Comparison of ENCODE assay signal across 14 cellular contexts in the genomic region with DNA sequence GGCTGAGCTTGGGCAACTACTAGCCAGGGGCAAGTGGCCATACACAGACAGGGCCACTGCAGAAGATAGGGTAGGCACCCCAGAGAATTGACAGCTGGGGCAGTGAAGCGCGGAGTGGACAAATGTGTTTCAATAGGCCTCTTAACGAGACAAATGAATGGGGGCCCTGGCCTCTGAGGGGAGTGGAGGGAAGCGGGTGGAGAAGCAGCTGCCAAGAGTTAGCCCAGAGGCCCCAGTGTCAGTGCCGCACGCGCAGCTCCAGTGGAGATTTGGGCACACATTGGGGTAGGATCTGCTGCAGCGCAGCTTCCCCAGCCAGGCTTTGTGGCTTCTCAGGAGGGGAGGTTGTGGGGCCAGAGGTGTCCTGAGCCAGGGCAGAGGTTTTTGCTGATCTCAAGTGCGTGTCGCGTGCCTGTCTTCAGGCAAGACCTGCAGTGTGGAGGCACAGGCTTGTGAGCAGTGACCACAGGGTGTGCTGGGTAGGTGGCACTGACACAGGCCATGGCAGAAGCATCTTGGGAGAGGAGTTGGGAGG. TPM values are rescaled to one million over a fixed set of nuclear protein-coding genes. Genes with fewer than 3 reads are reported as not detected.
DNase-seq lines count a peak whose midpoint lies in the region; ATAC-seq and TF ChIP-seq lines count a peak whose summit lies in the region.
"Had no signal": no experiment of that assay in that cellular context is flagged by ENCODE, and none has a peak within 500 bp of the region (broad histone marks: within the 10 kb centered on the region; RNA-seq: fewer than 3 reads in every experiment).

No MANE protein-coding gene starts in this region.

- H3K4me3 ChIP-seq in endodermal cell (ENCODE audit: low read length) (no peak overlapping the region), vagina (no peak overlapping the region)
- H3K4me3 ChIP-seq: left ventricle myocardium inferior, testis had no signal

- H3K27me3 ChIP-seq in endodermal cell (ENCODE audit: control insufficient read depth, insufficient read depth, low read length, poor library complexity, severe bottlenecking): no peaks in the 10 kb centered on the region
- no peaks in the 10 kb centered on the region for H3K27me3 ChIP-seq in vagina
- H3K27me3 ChIP-seq: testis had no signal

- H3K4me3 Mint-ChIP-seq in endodermal cell (no peak overlapping the region), neural crest cell (peak overlapping the region; percentile 49)
- H3K4me3 Mint-ChIP-seq: activated naive CD8-positive, alpha-beta T cell treated with anti-CD3 and anti-CD28 coated beads, Interleukin-2, amount 10 ng/mL, durations not matched to agents 7 days and 5 days; dendritic cell treated with granulocyte-macrophage colony-stimulating factor and Interleukin-4, amounts not matched to agents 40 ng/mL and 50 ng/mL, for 4 days had no signal

- H3K9ac ChIP-seq in endodermal cell (ENCODE audit: extremely low read depth, low read length, poor library complexity, severe bottlenecking): no peak overlapping the region

- H3K4me1 Mint-ChIP-seq in endodermal cell (peaks cover 67% of the 10 kb centered on the region), neural crest cell (peaks cover 60% of the 10 kb centered on the region)

- peak overlapping the region; percentile 60 for H3K27ac ChIP-seq in endodermal cell (ENCODE audit: low read depth, low read length)
- peak overlapping the region; percentile 78 for H3K27ac ChIP-seq in vagina
- H3K27ac ChIP-seq: left ventricle myocardium inferior, testis had no signal

- DNase-seq in NCI-H748 (lab: John Stamatoyannopoulos, UW; ENCODE audit: unreplicated experiment): peak; percentile 70
- no peak for DNase-seq in NCI-H748 treated with DMSO at 0.1 percent for 48 hours (lab: John Stamatoyannopoulos, UW)
- no peak for DNase-seq in endodermal cell
- DNase-seq in neural crest cell (ENCODE audit: low read depth, low spot score): no peak
- DNase-seq in vagina (ENCODE audit: extremely low spot score in 2 of 2): no peak
- DNase-seq in NCI-H1694 (lab: John Stamatoyannopoulos, UW): no peak
- DNase-seq: activated naive CD8-positive, alpha-beta T cell treated with anti-CD3 and anti-CD28 coated beads, Interleukin-2, amount 10 ng/mL, durations not matched to agents 7 days and 5 days; left ventricle myocardium inferior; RPMI8226; T1000; testis had no signal

- H3K36me3 ChIP-seq in endodermal cell (ENCODE audit: control insufficient read depth, insufficient read depth, low read length) (peaks cover 46% of the 10 kb centered on the region), vagina (peaks cover 0 to 6% of the 10 kb centered on the region in 2 donors)
- H3K36me3 ChIP-seq: left ventricle myocardium inferior had no signal

- no peaks in the 10 kb centered on the region for H3K27me3 Mint-ChIP-seq in endodermal cell (ENCODE audit: insufficient read depth)
- H3K27me3 Mint-ChIP-seq in neural crest cell (ENCODE audit: low read depth): no peaks in the 10 kb centered on the region

- no peak for TF ChIP-seq CTCF in endodermal cell (conservative IDR thresholded peaks at IDR 0.05)
- no peak for TF ChIP-seq CTCF in neural crest cell (conservative IDR thresholded peaks at IDR 0.05)
- no peak for TF ChIP-seq CTCF in vagina (IDR thresholded peaks at IDR 0.05)

- H3K9me3 Mint-ChIP-seq in endodermal cell (no peaks in the 10 kb centered on the region), neural crest cell (no peaks in the 10 kb centered on the region)
- H3K9me3 Mint-ChIP-seq: activated naive CD8-positive, alpha-beta T cell treated with anti-CD3 and anti-CD28 coated beads, Interleukin-2, amount 10 ng/mL, durations not matched to agents 7 days and 5 days; dendritic cell treated with granulocyte-macrophage colony-stimulating factor and Interleukin-4, amounts not matched to agents 40 ng/mL and 50 ng/mL, for 4 days had no signal

- ATAC-seq in HG02884 (IDR thresholded peaks at IDR 0.05; ENCODE audit: unreplicated experiment): no peak
- no peak for ATAC-seq in HG02938 (IDR thresholded peaks at IDR 0.05; ENCODE audit: unreplicated experiment)

- intact Hi-C loops in vagina (cut with DNase I): no loop called here

- 92 to 93% methylated on average over 9 to 11 of the region's 11 CpGs for WGBS in endodermal cell (ENCODE audit: insufficient coverage in 1 of 2, insufficient read length in 1 of 2), 2 experiments

- H3K36me3 Mint-ChIP-seq in endodermal cell (ENCODE audit: low read depth): peaks cover 22% of the 10 kb centered on the region
- peaks cover 3% of the 10 kb centered on the region for H3K36me3 Mint-ChIP-seq in neural crest cell (ENCODE audit: low read depth)
- H3K36me3 Mint-ChIP-seq: activated naive CD8-positive, alpha-beta T cell treated with anti-CD3 and anti-CD28 coated beads, Interleukin-2, amount 10 ng/mL, durations not matched to agents 7 days and 5 days had no signal

- peak overlapping the region; percentile 89 for H3K27ac Mint-ChIP-seq in endodermal cell
- peak overlapping the region; percentile 67 for H3K27ac Mint-ChIP-seq in neural crest cell (ENCODE audit: unreplicated experiment)
- H3K27ac Mint-ChIP-seq: activated naive CD8-positive, alpha-beta T cell treated with anti-CD3 and anti-CD28 coated beads, Interleukin-2, amount 10 ng/mL, durations not matched to agents 7 days and 5 days; dendritic cell treated with granulocyte-macrophage colony-stimulating factor and Interleukin-4, amounts not matched to agents 40 ng/mL and 50 ng/mL, for 4 days had no signal

- no peak for TF ChIP-seq POLR2A in vagina (IDR thresholded peaks at IDR 0.05)

- H3K4me1 ChIP-seq in endodermal cell (ENCODE audit: control insufficient read depth, insufficient read depth, low read length) (peaks cover 20% of the 10 kb centered on the region), vagina (peaks cover 92% of the 10 kb centered on the region)
- H3K4me1 ChIP-seq: testis had no signal

- H3K9me3 ChIP-seq in endodermal cell (ENCODE audit: control insufficient read depth, low read length): no peaks in the 10 kb centered on the region
- H3K9me3 ChIP-seq in vagina: no peaks in the 10 kb centered on the region
- H3K9me3 ChIP-seq: left ventricle myocardium inferior, testis had no signal

RNA-seq across cellular contexts. Expression of a gene that starts 16.9 kb away (rescaled TPM):
- total RNA-seq in endodermal cell (100 to 1,000 TPM; 203 to 250 TPM), neural crest cell (119 and 125 TPM in 2 replicates), vagina (139 TPM)
- 145 TPM for polyA plus RNA-seq in endodermal cell (2013, experiment 1 of 2)
- 130 TPM for polyA plus RNA-seq in endodermal cell (2013, experiment 2 of 2)
